ENCODE assay signal across 16 cellular contexts in genomic region chr4:179447308-179447707, GRCh38.
A peak's percentile ranks its signal among the peaks of the same experiment; 100 is the strongest.
DNase-seq lines count a peak whose midpoint lies in the region.
"Had no signal": no experiment of that assay in that cellular context is flagged by ENCODE, and none has a peak within 500 bp of the region (broad histone marks: within the 10 kb centered on the region; RNA-seq: fewer than 3 reads in every experiment).

No MANE protein-coding gene starts in this region.

- H3K9me3 ChIP-seq in MG63 (no peaks in the 10 kb centered on the region), trophoblast cell (ENCODE audit: insufficient read depth, low read depth, low read length) (no peaks in the 10 kb centered on the region)

- H3K36me3 ChIP-seq in MG63 (no peaks in the 10 kb centered on the region), trophoblast cell (ENCODE audit: control insufficient read depth in 1 of 2, insufficient read depth in 2 of 2, low read length in 2 of 2) (no peaks in the 10 kb centered on the region)

- no peak overlapping the region for H3K27ac ChIP-seq in trophoblast cell (ENCODE audit: low read depth, low read length)
- H3K27ac ChIP-seq: GM23248, HL-60 had no signal

- H3K23ac ChIP-seq in trophoblast cell (ENCODE audit: low read length), result no peak overlapping the region

- no peaks in the 10 kb centered on the region for H3K4me1 ChIP-seq in trophoblast cell (ENCODE audit: control insufficient read depth in 1 of 2, insufficient read depth in 2 of 2, low read length in 2 of 2)

- no peaks in the 10 kb centered on the region for H3K79me2 ChIP-seq in trophoblast cell (ENCODE audit: control insufficient read depth, insufficient read depth, low read length, poor library complexity)

- H3K4me3 ChIP-seq in MG63, result no peak overlapping the region
- H3K4me3 ChIP-seq in trophoblast cell (ENCODE audit: low read depth, low read length), result no peak overlapping the region
- H3K4me3 ChIP-seq: GM23248 had no signal

- no peak overlapping the region for H2BK5ac ChIP-seq in trophoblast cell (ENCODE audit: low read depth, low read length, poor library complexity)

- H3K27me3 ChIP-seq in MG63 (no peaks in the 10 kb centered on the region), trophoblast cell (ENCODE audit: insufficient read depth, low read length) (no peaks in the 10 kb centered on the region)

- no peak overlapping the region for H3K9ac ChIP-seq in trophoblast cell (ENCODE audit: low read length)
- H3K9ac ChIP-seq: GM23248 had no signal

- no peak overlapping the region for H3K14ac ChIP-seq in trophoblast cell (ENCODE audit: low read length)

- H2BK12ac ChIP-seq in trophoblast cell (ENCODE audit: low read length), result no peak overlapping the region

- H2BK120ac ChIP-seq in trophoblast cell (ENCODE audit: insufficient read depth, low read length, poor library complexity), result no peak overlapping the region

- H3K18ac ChIP-seq in trophoblast cell (ENCODE audit: low read length), result no peak overlapping the region

- H3K4ac ChIP-seq in trophoblast cell (ENCODE audit: low read depth, low read length), result no peak overlapping the region

- no peaks in the 10 kb centered on the region for H3K79me1 ChIP-seq in trophoblast cell (ENCODE audit: low read length)

- no peak overlapping the region for H4K91ac ChIP-seq in trophoblast cell (ENCODE audit: low read depth, low read length)

- no CpG with 5 or more reads among the region's 2 CpGs for WGBS in trophoblast cell (ENCODE audit: extremely low coverage, insufficient coverage, insufficient read length)

- H4K8ac ChIP-seq in trophoblast cell (ENCODE audit: low read depth, low read length), result no peak overlapping the region

- H2AFZ ChIP-seq in trophoblast cell (ENCODE audit: insufficient read depth, low read length, poor library complexity), result no peak overlapping the region
- H2AFZ ChIP-seq: GM23248 had no signal

- DNase-seq in MG63 (peak; percentile 4), astrocyte of the hippocampus (ENCODE audit: low read depth, low spot score) (peak; percentile 80), hypothalamus (lab: John Stamatoyannopoulos, UW) (peak in 28 of 51 donors; percentile 0 to 53 (median 6)), putamen (ENCODE audit: low spot score) (peak; percentile 8), trophoblast cell (no peak), mesenteric fat pad (ENCODE audit: low spot score) (no peak), NCI-H2081 treated with DMSO at 0.1 percent for 48 hours (lab: John Stamatoyannopoulos, UW) (no peak)
- DNase-seq: CD8-positive, alpha-beta T cell; DMS79 treated with DMSO at 0.1 percent for 48 hours; GM23248; KBM-7; NCI-H1092; NCI-H146; NCI-H510A treated with DMSO at 0.1 percent for 48 hours; SW 1271 had no signal

- no peak overlapping the region for H4K12ac ChIP-seq in trophoblast cell (ENCODE audit: low read depth, low read length)

- no peak overlapping the region for H3K4me2 ChIP-seq in trophoblast cell (ENCODE audit: low read length)

- H2AK5ac ChIP-seq in trophoblast cell (ENCODE audit: low read length), result no peak overlapping the region

Comparison
In these comparisons a context has a peak if more than half of its experiments do, and no peak if none do; other contexts are left out.
1. DNase-seq: peak in MG63 (single experiment), astrocyte of the hippocampus (single experiment), hypothalamus (28 of 51) and putamen (single experiment); none in trophoblast cell (0 of 2), mesenteric fat pad (single experiment) and NCI-H2081 treated with DMSO at 0.1 percent for 48 hours (single experiment).